In genomic region chr11:70161043-70161625, GRCh38 we compare ENCODE assay signal across 19 cellular contexts.
"Had no signal": no experiment of that assay in that cellular context is flagged by ENCODE, and none has a peak within 500 bp of the region (broad histone marks: within the 10 kb centered on the region; RNA-seq: fewer than 3 reads in every experiment).

No MANE protein-coding gene starts in this region.

- H3K27ac ChIP-seq: epithelial cell of prostate, neutrophil, right atrium auricular region had no signal

- H3K27ac Mint-ChIP-seq: naive B cell, nephron had no signal

- H3K4me3 Mint-ChIP-seq: nephron had no signal

- H3K36me3 ChIP-seq: esophagus squamous epithelium, neutrophil, right atrium auricular region had no signal

- H3K4me1 Mint-ChIP-seq: naive B cell had no signal

- DNase-seq: cortex of kidney; effector memory CD4-positive, alpha-beta T cell; esophagus squamous epithelium; foreskin fibroblast; left colon; left ventricle myocardium superior; mesendoderm; naive B cell; posterior cingulate gyrus; small intestine; stimulated activated CD4-positive, alpha-beta T cell treated with anti-CD3 and anti-CD28 coated beads, Interleukin-12 subunit alpha, Interleukin-12 subunit beta, amount 100 ng/mL, for 4 hours; stimulated activated naive CD4-positive, alpha-beta T cell treated with Interleukin-2 at 50 U/mL for 16 hours; trophoblast cell had no signal

- H3K27me3 ChIP-seq: neutrophil, right atrium auricular region had no signal

- H3K9me3 ChIP-seq: esophagus squamous epithelium, neutrophil, right atrium auricular region had no signal

- H3K9me3 Mint-ChIP-seq: naive B cell, nephron had no signal

- ATAC-seq: left colon, left ventricle myocardium superior had no signal

- FAIRE-seq: endometrium, small intestine had no signal

- H3K4me3 ChIP-seq: esophagus squamous epithelium, lung, right atrium auricular region had no signal

- H3K36me3 Mint-ChIP-seq: naive B cell had no signal

- H3K4me1 ChIP-seq: right atrium auricular region had no signal
